In genomic region chr2:18548618-18549017, GRCh38 we compare ENCODE assay signal across 25 cellular contexts. TPM values are rescaled to one million over a fixed set of nuclear protein-coding genes. Genes with fewer than 3 reads are reported as not detected.
"Had no signal": no experiment of that assay in that cellular context is flagged by ENCODE, and none has a peak within 500 bp of the region (broad histone marks: within the 10 kb centered on the region; RNA-seq: fewer than 3 reads in every experiment).

No MANE protein-coding gene starts in this region.

- H3K27me3 Mint-ChIP-seq: activated B cell treated with CpG ODN at 0.5 μM for 24 hours; activated CD4-positive, alpha-beta T cell treated with anti-CD3 and anti-CD28 coated beads, Interleukin-2, amount 10 ng/mL, durations not matched to agents 24 days and 14 days; activated CD8-positive, alpha-beta memory T cell treated with anti-CD3 and anti-CD28 coated beads, Interleukin-2, amount 10 ng/mL, durations not matched to agents 7 days and 5 days; activated naive CD8-positive, alpha-beta T cell treated with anti-CD3 and anti-CD28 coated beads for 36 hours; T-cell had no signal

- H2AFZ ChIP-seq: PC-9 had no signal

- H3K27me3 ChIP-seq: breast epithelium had no signal

- H3K9me3 ChIP-seq: breast epithelium had no signal

- H3K36me3 ChIP-seq: breast epithelium had no signal

- H3K4me2 ChIP-seq: PC-9 had no signal

- DNase-seq: activated B cell treated with CpG ODN at 0.5 μM for 24 hours; activated CD4-positive, alpha-beta T cell treated with anti-CD3 and anti-CD28 coated beads for 1 hour; activated CD4-positive, alpha-beta T cell treated with anti-CD3 and anti-CD28 coated beads, Interleukin-2, amount 50 U/mL, for 48 hours; activated CD8-positive, alpha-beta memory T cell treated with anti-CD3 and anti-CD28 coated beads, Interleukin-2, amount 10 ng/mL, durations not matched to agents 7 days and 5 days; activated effector memory CD4-positive, alpha-beta T cell treated with anti-CD3 and anti-CD28 coated beads, Interleukin-2, amount 50 U/mL, for 16 hours; activated naive CD4-positive, alpha-beta T cell treated with Interleukin-2 at 50 U/mL for 16 hours; activated naive CD8-positive, alpha-beta T cell treated with anti-CD3 and anti-CD28 coated beads for 36 hours; activated T-cell treated with anti-CD3 and anti-CD28 coated beads, Interleukin-2, amount 50 U/mL, for 4 hours; caudate nucleus; MM.1S; NCI-H1105; NCI-H1436 treated with DMSO at 0.1 percent for 48 hours; NCI-H187; NCI-H2081; NCI-H446; NCI-H524; PC-9; T-cell; T-helper 2 cell; T1000 had no signal

- H3K9me3 Mint-ChIP-seq: activated B cell treated with CpG ODN at 0.5 μM for 24 hours; activated T-cell treated with anti-CD3 and anti-CD28 coated beads, Interleukin-2, amount 50 U/mL, for 4 hours; T-cell had no signal

- H3K27ac ChIP-seq: breast epithelium, PC-9, SK-N-MC had no signal

- H3K27ac Mint-ChIP-seq: activated B cell treated with CpG ODN at 0.5 μM for 24 hours; activated CD4-positive, alpha-beta T cell treated with anti-CD3 and anti-CD28 coated beads, Interleukin-2, amount 10 ng/mL, durations not matched to agents 24 days and 14 days; activated CD8-positive, alpha-beta memory T cell treated with anti-CD3 and anti-CD28 coated beads, Interleukin-2, amount 10 ng/mL, durations not matched to agents 7 days and 5 days; activated naive CD8-positive, alpha-beta T cell treated with anti-CD3 and anti-CD28 coated beads for 36 hours had no signal

- H3K4me3 Mint-ChIP-seq: activated B cell treated with CpG ODN at 0.5 μM for 24 hours; activated CD4-positive, alpha-beta T cell treated with anti-CD3 and anti-CD28 coated beads, Interleukin-2, amount 10 ng/mL, durations not matched to agents 24 days and 14 days; activated CD8-positive, alpha-beta memory T cell treated with anti-CD3 and anti-CD28 coated beads, Interleukin-2, amount 10 ng/mL, durations not matched to agents 7 days and 5 days; activated naive CD8-positive, alpha-beta T cell treated with anti-CD3 and anti-CD28 coated beads for 36 hours; activated T-cell treated with anti-CD3 and anti-CD28 coated beads, Interleukin-2, amount 50 U/mL, for 4 hours; T-cell had no signal

- FAIRE-seq: TTC549 had no signal

- ATAC-seq: activated CD8-positive, alpha-beta memory T cell treated with anti-CD3 and anti-CD28 coated beads, Interleukin-2, amount 10 ng/mL, durations not matched to agents 7 days and 5 days; activated T-cell treated with anti-CD3 and anti-CD28 coated beads, Interleukin-2, amount 50 U/mL, for 4 hours; T-cell had no signal

- H3K4me3 ChIP-seq: breast epithelium, PC-9, SK-N-MC had no signal

RNA-seq across cellular contexts. Expression of gene NT5C1B, which starts 40.8 kb away (rescaled TPM):
- total RNA-seq: activated B cell treated with CpG ODN at 0.5 μM for 24 hours; activated CD4-positive, alpha-beta T cell treated with anti-CD3 and anti-CD28 coated beads, Interleukin-2, amount 10 ng/mL, durations not matched to agents 24 days and 14 days; activated CD8-positive, alpha-beta memory T cell treated with anti-CD3 and anti-CD28 coated beads, Interleukin-2, amount 10 ng/mL, durations not matched to agents 7 days and 5 days; activated naive CD8-positive, alpha-beta T cell treated with anti-CD3 and anti-CD28 coated beads for 36 hours; activated T-cell treated with anti-CD3 and anti-CD28 coated beads, Interleukin-2, amount 50 U/mL, for 4 hours; breast epithelium; PC-9; T-cell had no signal
- polyA plus RNA-seq: adipose tissue had no signal
